24 cellular contexts compared by ENCODE assay signal in genomic region chr5:104095527-104095926, GRCh38.
"Had no signal": no experiment of that assay in that cellular context is flagged by ENCODE, and none has a peak within 500 bp of the region (broad histone marks: within the 10 kb centered on the region; RNA-seq: fewer than 3 reads in every experiment).

No MANE protein-coding gene starts in this region.

- ATAC-seq: left lobe of liver; natural killer cell; pancreas; right lobe of liver; stimulated activated naive B cell treated with anti-CD40 and anti-IgM and Interleukin-4, amounts not matched to agents 10 μg/mL and 1 μg/mL and 100 μg/mL, for 72 hours; upper lobe of right lung had no signal

- H3K36me3 Mint-ChIP-seq: memory B cell; natural killer cell; stimulated activated naive B cell treated with anti-CD40 and anti-IgM and Interleukin-4, amounts not matched to agents 10 μg/mL and 1 μg/mL and 100 μg/mL, for 72 hours had no signal

- H3K4me1 Mint-ChIP-seq: memory B cell; natural killer cell; stimulated activated naive B cell treated with anti-CD40 and anti-IgM and Interleukin-4, amounts not matched to agents 10 μg/mL and 1 μg/mL and 100 μg/mL, for 72 hours had no signal

- H3K4me3 Mint-ChIP-seq: memory B cell; natural killer cell; stimulated activated naive B cell treated with anti-CD40 and anti-IgM and Interleukin-4, amounts not matched to agents 10 μg/mL and 1 μg/mL and 100 μg/mL, for 72 hours; stimulated activated naive CD8-positive, alpha-beta T cell treated with anti-CD3 and anti-CD28 coated beads, Interleukin-15, Interleukin-2, amounts not matched to agents 100 ng/mL and 50 ng/mL, for 24 hours had no signal

- H3K27ac Mint-ChIP-seq: memory B cell; natural killer cell; progenitor cell of endocrine pancreas; stimulated activated naive B cell treated with anti-CD40 and anti-IgM and Interleukin-4, amounts not matched to agents 10 μg/mL and 1 μg/mL and 100 μg/mL, for 72 hours; stimulated activated naive CD8-positive, alpha-beta T cell treated with anti-CD3 and anti-CD28 coated beads, Interleukin-15, Interleukin-2, amounts not matched to agents 100 ng/mL and 50 ng/mL, for 24 hours had no signal

- FAIRE-seq: endothelial cell of umbilical vein, keratinocyte, pancreas, small intestine had no signal

- H3K9me3 ChIP-seq: esophagus squamous epithelium, neutrophil, pancreas, right lobe of liver, suprapubic skin, transverse colon, upper lobe of right lung had no signal

- H3K27me3 ChIP-seq: esophagus squamous epithelium, neutrophil, pancreas, right lobe of liver, suprapubic skin, transverse colon, upper lobe of right lung, uterus had no signal

- H3K27me3 Mint-ChIP-seq: memory B cell; progenitor cell of endocrine pancreas; stimulated activated naive B cell treated with anti-CD40 and anti-IgM and Interleukin-4, amounts not matched to agents 10 μg/mL and 1 μg/mL and 100 μg/mL, for 72 hours; stimulated activated naive CD8-positive, alpha-beta T cell treated with anti-CD3 and anti-CD28 coated beads, Interleukin-15, Interleukin-2, amounts not matched to agents 100 ng/mL and 50 ng/mL, for 24 hours had no signal

- DNase-seq: dermis blood vessel endothelial cell; effector memory CD4-positive, alpha-beta T cell; esophagus squamous epithelium; foreskin melanocyte; glutamatergic neuron; natural killer cell; pancreas; right lobe of liver; small intestine; stimulated activated CD4-positive, alpha-beta T cell treated with anti-CD3 and anti-CD28 coated beads, Interleukin-15, amount 100 ng/mL, for 24 hours; stimulated activated CD4-positive, alpha-beta T cell treated with anti-CD3 and anti-CD28 coated beads, Interleukin-2, amount 100 ng/mL, for 48 hours; stimulated activated naive B cell treated with anti-CD40 and anti-IgM and Interleukin-4, amounts not matched to agents 10 μg/mL and 1 μg/mL and 100 μg/mL, for 72 hours; transverse colon; upper lobe of right lung; uterus had no signal

- H3K27ac ChIP-seq: coronary artery, esophagus squamous epithelium, neutrophil, pancreas, right lobe of liver, suprapubic skin, transverse colon, upper lobe of right lung, uterus had no signal
